In genomic region chr1:68746378-68746777, GRCh38 we compare ENCODE assay signal across 10 cellular contexts.
"Had no signal": no experiment of that assay in that cellular context is flagged by ENCODE, and none has a peak within 500 bp of the region (broad histone marks: within the 10 kb centered on the region; RNA-seq: fewer than 3 reads in every experiment).

No MANE protein-coding gene starts in this region.

- H3K27ac ChIP-seq: HL-60, KMS-11 had no signal

- H3K4me2 ChIP-seq: KMS-11 had no signal

- H3K4me3 ChIP-seq: K562 had no signal

- H3K9ac ChIP-seq: KMS-11 had no signal

- FAIRE-seq: HepG2, HTR-8/SVneo, K562 had no signal

- DNase-seq: IMR-90, Karpas-422, KBM-7, KG1 had no signal

- H3K4me3 Mint-ChIP-seq: IgD-negative memory B cell had no signal

- H3K36me3 Mint-ChIP-seq: IgD-negative memory B cell had no signal

- H3K4me1 Mint-ChIP-seq: IgD-negative memory B cell had no signal

- ATAC-seq: HepG2, K562 had no signal

- H3K27ac Mint-ChIP-seq: IgD-negative memory B cell had no signal

- H3K27me3 Mint-ChIP-seq: IgD-negative memory B cell had no signal
